13 cellular contexts compared by ENCODE assay signal in genomic region chr4:168908093-168908492, GRCh38.
DNase-seq lines count a peak whose midpoint lies in the region; ATAC-seq lines count a peak whose summit lies in the region.
"Had no signal": no experiment of that assay in that cellular context is flagged by ENCODE, and none has a peak within 500 bp of the region (broad histone marks: within the 10 kb centered on the region; RNA-seq: fewer than 3 reads in every experiment).

No MANE protein-coding gene starts in this region.

- peak overlapping the region; percentile 68 to 82 for H3K27ac Mint-ChIP-seq in effector memory CD8-positive, alpha-beta T cell
- H3K27ac Mint-ChIP-seq in T-cell, result no peak overlapping the region
- no peak overlapping the region for H3K27ac Mint-ChIP-seq in activated CD4-positive, alpha-beta memory T cell treated with anti-CD3 and anti-CD28 coated beads, Interleukin-2, amount 10 ng/mL, durations not matched to agents 7 days and 5 days

- POLR2A ChIA-PET in T-cell (lab: Charles Lee), result no interaction called here
- POLR2A ChIA-PET in activated CD4-positive, alpha-beta memory T cell treated with anti-CD3 and anti-CD28 coated beads, Interleukin-2, amount 10 ng/mL, durations not matched to agents 7 days and 5 days (lab: Charles Lee), result no interaction called here

- H3K79me2 ChIP-seq in ACC112 (ENCODE audit: control insufficient read depth, insufficient read depth, low read length, unreplicated experiment), result no peaks in the 10 kb centered on the region

- peak; percentile 46 for DNase-seq in M059J (ENCODE audit: low read depth)
- no peak for DNase-seq in effector memory CD8-positive, alpha-beta T cell
- DNase-seq in non-pigmented ciliary epithelial cell (ENCODE audit: low read depth), result peak; percentile 31
- DNase-seq in T-cell, result no peak
- no peak for DNase-seq in superior temporal gyrus (ENCODE audit: extremely low spot score)
- DNase-seq in NCI-H1694 (lab: John Stamatoyannopoulos, UW), result no peak
- DNase-seq in activated CD4-positive, alpha-beta memory T cell treated with anti-CD3 and anti-CD28 coated beads, Interleukin-2, amount 10 ng/mL, durations not matched to agents 7 days and 5 days, result no peak
- DNase-seq: MG63, mucosa of descending colon, small intestine, T-helper 9 cell had no signal

- peak overlapping the region; percentile 73 for H3K27ac ChIP-seq in ACC112 (ENCODE audit: low read depth, low read length)
- H3K27ac ChIP-seq: BLaER1 had no signal

- peaks cover 21% of the 10 kb centered on the region for H3K4me1 ChIP-seq in ACC112 (ENCODE audit: control insufficient read depth, insufficient read depth, low read length, unreplicated experiment)
- H3K4me1 ChIP-seq: BLaER1 had no signal

- no peak for ATAC-seq in effector memory CD8-positive, alpha-beta T cell (replicated peaks)
- no peak for ATAC-seq in T-cell (replicated peaks in 1 of 4)

- peaks cover 0 to 8% of the 10 kb centered on the region in 2 donors for H3K4me1 Mint-ChIP-seq in effector memory CD8-positive, alpha-beta T cell (ENCODE audit: low read depth in 2 of 2)
- H3K4me1 Mint-ChIP-seq in T-cell, result no peaks in the 10 kb centered on the region
- H3K4me1 Mint-ChIP-seq in activated CD4-positive, alpha-beta memory T cell treated with anti-CD3 and anti-CD28 coated beads, Interleukin-2, amount 10 ng/mL, durations not matched to agents 7 days and 5 days, result peaks cover 8% of the 10 kb centered on the region

- H3K36me3 ChIP-seq in ACC112 (ENCODE audit: insufficient read depth, low read length), result peaks cover 25% of the 10 kb centered on the region
- H3K36me3 ChIP-seq: BLaER1 had no signal

- H3K27me3 Mint-ChIP-seq in effector memory CD8-positive, alpha-beta T cell, result no peaks in the 10 kb centered on the region
- no peaks in the 10 kb centered on the region for H3K27me3 Mint-ChIP-seq in T-cell
- no peaks in the 10 kb centered on the region for H3K27me3 Mint-ChIP-seq in activated CD4-positive, alpha-beta memory T cell treated with anti-CD3 and anti-CD28 coated beads, Interleukin-2, amount 10 ng/mL, durations not matched to agents 7 days and 5 days

- peaks cover 2% of the 10 kb centered on the region for H3K36me3 Mint-ChIP-seq in effector memory CD8-positive, alpha-beta T cell (ENCODE audit: insufficient read depth)
- no peaks in the 10 kb centered on the region for H3K36me3 Mint-ChIP-seq in T-cell
- H3K36me3 Mint-ChIP-seq in activated CD4-positive, alpha-beta memory T cell treated with anti-CD3 and anti-CD28 coated beads, Interleukin-2, amount 10 ng/mL, durations not matched to agents 7 days and 5 days (ENCODE audit: low read depth), result no peaks in the 10 kb centered on the region

- H3K9me3 Mint-ChIP-seq in effector memory CD8-positive, alpha-beta T cell, result no peaks in the 10 kb centered on the region
- no peaks in the 10 kb centered on the region for H3K9me3 Mint-ChIP-seq in T-cell
- H3K9me3 Mint-ChIP-seq in activated CD4-positive, alpha-beta memory T cell treated with anti-CD3 and anti-CD28 coated beads, Interleukin-2, amount 10 ng/mL, durations not matched to agents 7 days and 5 days, result no peaks in the 10 kb centered on the region

- H3K4me3 Mint-ChIP-seq in effector memory CD8-positive, alpha-beta T cell, result no peak overlapping the region
- H3K4me3 Mint-ChIP-seq in T-cell, result no peak overlapping the region
- no peak overlapping the region for H3K4me3 Mint-ChIP-seq in activated CD4-positive, alpha-beta memory T cell treated with anti-CD3 and anti-CD28 coated beads, Interleukin-2, amount 10 ng/mL, durations not matched to agents 7 days and 5 days

- H2AFZ ChIP-seq in ACC112 (ENCODE audit: low read length, unreplicated experiment), result no peak overlapping the region

- CTCF ChIA-PET in T-cell (lab: Charles Lee), result no interaction called here
- CTCF ChIA-PET in activated CD4-positive, alpha-beta memory T cell treated with anti-CD3 and anti-CD28 coated beads, Interleukin-2, amount 10 ng/mL, durations not matched to agents 7 days and 5 days (lab: Charles Lee), result interaction anchor here (1.3 to 2.0 kb wide), 2 partner anchors 11 to 14 kb away, joined by 3 to 4 read pairs; no protein-coding TSS in a partner anchor

- H3K27me3 ChIP-seq in ACC112 (ENCODE audit: insufficient read depth, low read length), result no peaks in the 10 kb centered on the region
- H3K27me3 ChIP-seq: BLaER1, MG63 had no signal

- no peak overlapping the region for H3K4me3 ChIP-seq in ACC112 (ENCODE audit: low read depth, low read length)
- H3K4me3 ChIP-seq: BLaER1, MG63, mucosa of descending colon had no signal

Comparison
In these comparisons a context has a peak if more than half of its experiments do, and no peak if none do; other contexts are left out.
1. DNase-seq: peak in M059J (single experiment) and non-pigmented ciliary epithelial cell (single experiment); none in effector memory CD8-positive, alpha-beta T cell (0 of 3), T-cell (0 of 34), superior temporal gyrus (single experiment), NCI-H1694 (single experiment) and activated CD4-positive, alpha-beta memory T cell treated with anti-CD3 and anti-CD28 coated beads, Interleukin-2, amount 10 ng/mL, durations not matched to agents 7 days and 5 days (single experiment).
2. H3K27ac Mint-ChIP-seq: peak in effector memory CD8-positive, alpha-beta T cell (2 of 2); none in T-cell (0 of 2) and activated CD4-positive, alpha-beta memory T cell treated with anti-CD3 and anti-CD28 coated beads, Interleukin-2, amount 10 ng/mL, durations not matched to agents 7 days and 5 days (single experiment).